11 cellular contexts compared by ENCODE assay signal in the genomic region with DNA sequence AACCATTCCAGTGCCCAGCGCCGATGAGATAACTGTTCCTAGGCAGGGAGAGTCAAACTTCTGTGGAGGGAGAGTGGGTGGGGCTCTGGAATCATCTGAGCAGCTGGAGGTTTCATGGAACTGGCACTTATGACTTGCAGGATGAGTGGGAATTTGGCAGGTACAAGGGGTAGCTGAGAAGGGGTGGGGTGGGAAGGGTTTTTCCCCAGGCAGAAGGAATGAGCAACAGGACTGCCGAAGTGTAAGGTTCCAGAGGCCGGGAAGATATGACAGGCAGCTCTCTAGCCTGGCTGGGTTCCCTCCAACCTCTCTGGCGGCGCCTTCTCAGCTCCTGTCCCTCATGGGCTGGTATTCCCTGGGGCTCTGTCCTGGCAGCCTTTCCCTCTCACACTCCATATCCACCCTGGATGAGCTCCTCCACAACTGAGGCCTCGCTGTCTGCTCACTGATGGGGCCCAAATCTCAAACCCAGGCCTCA. TPM values are rescaled to one million over a fixed set of nuclear protein-coding genes. Genes with fewer than 3 reads are reported as not detected.
DNase-seq lines count a peak whose midpoint lies in the region; ATAC-seq and TF ChIP-seq lines count a peak whose summit lies in the region.
"Had no signal": no experiment of that assay in that cellular context is flagged by ENCODE, and none has a peak within 500 bp of the region (broad histone marks: within the 10 kb centered on the region; RNA-seq: fewer than 3 reads in every experiment).

No MANE protein-coding gene starts in this region.

- H3K4me1 Mint-ChIP-seq in activated naive CD4-positive, alpha-beta T cell treated with anti-CD3 and anti-CD28 coated beads, Interleukin-2, amount 50 U/mL, for 24 hours: peaks cover 68% of the 10 kb centered on the region
- H3K4me1 Mint-ChIP-seq in activated T-helper 2 cell treated with anti-CD3 and anti-CD28 coated beads, Interferon-gamma antibody, Interleukin-2, Interleukin-4, amounts not matched to agents 10 μg/mL and 5 μg/mL and 100 μg/mL, durations not matched to agents 14 hours and 24 hours and 36 hours (ENCODE audit: low read depth): peaks cover 62% of the 10 kb centered on the region

- H3K36me3 Mint-ChIP-seq in activated naive CD4-positive, alpha-beta T cell treated with anti-CD3 and anti-CD28 coated beads, Interleukin-2, amount 50 U/mL, for 24 hours: peaks cover 9% of the 10 kb centered on the region
- H3K36me3 Mint-ChIP-seq in activated T-helper 2 cell treated with anti-CD3 and anti-CD28 coated beads, Interferon-gamma antibody, Interleukin-2, Interleukin-4, amounts not matched to agents 10 μg/mL and 5 μg/mL and 100 μg/mL, durations not matched to agents 14 hours and 24 hours and 36 hours (ENCODE audit: low read depth): peaks cover 25% of the 10 kb centered on the region

- TF ChIP-seq CTCF in upper lobe of left lung (IDR thresholded peaks at IDR 0.05): no peak

- H3K27me3 Mint-ChIP-seq in activated naive CD4-positive, alpha-beta T cell treated with anti-CD3 and anti-CD28 coated beads, Interleukin-2, amount 50 U/mL, for 24 hours: no peaks in the 10 kb centered on the region
- H3K27me3 Mint-ChIP-seq in activated T-helper 2 cell treated with anti-CD3 and anti-CD28 coated beads, Interferon-gamma antibody, Interleukin-2, Interleukin-4, amounts not matched to agents 10 μg/mL and 5 μg/mL and 100 μg/mL, durations not matched to agents 14 hours and 24 hours and 36 hours (ENCODE audit: low read depth): no peaks in the 10 kb centered on the region
- H3K27me3 Mint-ChIP-seq: stimulated activated naive CD8-positive, alpha-beta T cell treated with anti-CD3 and anti-CD28 coated beads, Interleukin-15, Interleukin-2, amounts not matched to agents 100 ng/mL and 50 ng/mL, for 24 hours had no signal

- peak overlapping the region; percentile 75; the same call in 1 of the 2 replicates for H3K4me3 ChIP-seq in iPS-20b (ENCODE audit: low read length)
- H3K4me3 ChIP-seq in upper lobe of left lung: peak overlapping the region in 1 of 4 donors; percentile 44
- no peak overlapping the region for H3K4me3 ChIP-seq in H7 (ENCODE audit: insufficient read depth, low read depth, low read length)

- no peaks in the 10 kb centered on the region for H3K9me3 Mint-ChIP-seq in activated naive CD4-positive, alpha-beta T cell treated with anti-CD3 and anti-CD28 coated beads, Interleukin-2, amount 50 U/mL, for 24 hours
- no peaks in the 10 kb centered on the region for H3K9me3 Mint-ChIP-seq in activated T-helper 2 cell treated with anti-CD3 and anti-CD28 coated beads, Interferon-gamma antibody, Interleukin-2, Interleukin-4, amounts not matched to agents 10 μg/mL and 5 μg/mL and 100 μg/mL, durations not matched to agents 14 hours and 24 hours and 36 hours
- H3K9me3 Mint-ChIP-seq: stimulated activated naive CD8-positive, alpha-beta T cell treated with anti-CD3 and anti-CD28 coated beads, Interleukin-15, Interleukin-2, amounts not matched to agents 100 ng/mL and 50 ng/mL, for 24 hours had no signal

- H3K9me3 ChIP-seq in iPS-20b (ENCODE audit: insufficient read depth, low read depth, low read length) (no peaks in the 10 kb centered on the region), upper lobe of left lung (no peaks in the 10 kb centered on the region)

- no peak for TF ChIP-seq POLR2A in upper lobe of left lung (IDR thresholded peaks at IDR 0.05)

- ATAC-seq in upper lobe of left lung (ENCODE audit: low FRiP score in 2 of 2) (peak in 1 of 2 donors; percentile 58), GM18519 (IDR thresholded peaks at IDR 0.05; ENCODE audit: low FRiP score, unreplicated experiment) (no peak)

- H3K4me3 Mint-ChIP-seq in activated naive CD4-positive, alpha-beta T cell treated with anti-CD3 and anti-CD28 coated beads, Interleukin-2, amount 50 U/mL, for 24 hours: peak overlapping the region; percentile 37
- peak overlapping the region; percentile 30 for H3K4me3 Mint-ChIP-seq in activated T-helper 2 cell treated with anti-CD3 and anti-CD28 coated beads, Interferon-gamma antibody, Interleukin-2, Interleukin-4, amounts not matched to agents 10 μg/mL and 5 μg/mL and 100 μg/mL, durations not matched to agents 14 hours and 24 hours and 36 hours (ENCODE audit: low read depth)

- H3K27ac ChIP-seq in iPS-20b (ENCODE audit: low read length): no peak overlapping the region
- peak overlapping the region; percentile 90 to 96 (median 93) for H3K27ac ChIP-seq in upper lobe of left lung
- H3K27ac ChIP-seq: parathyroid adenoma had no signal

- WGBS in upper lobe of left lung, 2 donors: 59 to 66% methylated on average over 7 of the region's 7 CpGs

- H3K36me3 ChIP-seq in iPS-20b (ENCODE audit: insufficient read depth, low read depth, low read length) (peaks cover 7% of the 10 kb centered on the region; the same call in 1 of the 2 replicates), upper lobe of left lung (no peaks in the 10 kb centered on the region), H7 (replicated peaks; ENCODE audit: control insufficient read depth, insufficient read depth, low read length) (no peaks in the 10 kb centered on the region)

- peaks cover 26% of the 10 kb centered on the region for H3K4me1 ChIP-seq in iPS-20b (ENCODE audit: insufficient read depth, low read length)
- peaks cover 64 to 74% (median 66%) of the 10 kb centered on the region in 4 donors for H3K4me1 ChIP-seq in upper lobe of left lung

- no peak for DNase-seq in activated naive CD4-positive, alpha-beta T cell (lab: John Stamatoyannopoulos, UW)
- no peak for DNase-seq in activated T-helper 2 cell treated with anti-CD3 and anti-CD28 coated beads, Interferon-gamma antibody, Interleukin-2, Interleukin-4, amounts not matched to agents 10 μg/mL and 5 μg/mL and 100 μg/mL, durations not matched to agents 14 hours and 24 hours and 36 hours (ENCODE audit: low spot score)
- peak in 1 of 2 donors; percentile 56 for DNase-seq in upper lobe of left lung
- DNase-seq in H7: no peak
- DNase-seq in activated CD4-positive, CD25-positive, alpha-beta regulatory T cell treated with anti-CD3 and anti-CD28 coated beads, Interleukin-2, amount 50 U/mL, for 72 hours: no peak
- DNase-seq: SHP77 treated with DMSO at 0.1 percent for 48 hours had no signal

- H3K27me3 ChIP-seq in iPS-20b (ENCODE audit: insufficient read depth, low read length) (peaks cover 78% of the 10 kb centered on the region), upper lobe of left lung (no peaks in the 10 kb centered on the region), H7 (ENCODE audit: control insufficient read depth, insufficient read depth, low read length) (peaks cover 40% of the 10 kb centered on the region)

- intact Hi-C loops in activated T-helper 2 cell treated with anti-CD3 and anti-CD28 coated beads, Interferon-gamma antibody, Interleukin-2, Interleukin-4, amounts not matched to agents 10 μg/mL and 5 μg/mL and 100 μg/mL, durations not matched to agents 14 hours and 24 hours and 36 hours (cut with micrococcal nuclease): loop anchor here (1.0 to 10.0 kb wide), 2 partner anchors 19 to 223 kb away; no protein-coding TSS in a partner anchor

- H3K27ac Mint-ChIP-seq in activated naive CD4-positive, alpha-beta T cell treated with anti-CD3 and anti-CD28 coated beads, Interleukin-2, amount 50 U/mL, for 24 hours: peak overlapping the region; percentile 18
- no peak overlapping the region for H3K27ac Mint-ChIP-seq in activated T-helper 2 cell treated with anti-CD3 and anti-CD28 coated beads, Interferon-gamma antibody, Interleukin-2, Interleukin-4, amounts not matched to agents 10 μg/mL and 5 μg/mL and 100 μg/mL, durations not matched to agents 14 hours and 24 hours and 36 hours
- H3K27ac Mint-ChIP-seq: stimulated activated naive CD8-positive, alpha-beta T cell treated with anti-CD3 and anti-CD28 coated beads, Interleukin-15, Interleukin-2, amounts not matched to agents 100 ng/mL and 50 ng/mL, for 24 hours had no signal

- no peak for TF ChIP-seq EP300 in upper lobe of left lung (IDR thresholded peaks at IDR 0.05)

- H3K9ac ChIP-seq in iPS-20b (ENCODE audit: low read depth, low read length): no peak overlapping the region
- H3K9ac ChIP-seq: parathyroid adenoma had no signal

RNA-seq across cellular contexts. Expression of a gene that starts 2.5 kb away (rescaled TPM):
- total RNA-seq in activated T-helper 2 cell treated with anti-CD3 and anti-CD28 coated beads, Interferon-gamma antibody, Interleukin-2, Interleukin-4, amounts not matched to agents 10 μg/mL and 5 μg/mL and 100 μg/mL, durations not matched to agents 14 hours and 24 hours and 36 hours: 23.5 and 23.6 TPM in 2 replicates
- total RNA-seq in upper lobe of left lung: 10 to 100 TPM; 17.3 to 53.4 (median 23.6) TPM
- total RNA-seq in H7 (2014; rRNA removed; shearing (Covaris generic)): 7.2 and 7.3 TPM in 2 replicates

RNA-seq across cellular contexts. Expression of a gene that starts 55.5 kb away (rescaled TPM):
- total RNA-seq in activated T-helper 2 cell treated with anti-CD3 and anti-CD28 coated beads, Interferon-gamma antibody, Interleukin-2, Interleukin-4, amounts not matched to agents 10 μg/mL and 5 μg/mL and 100 μg/mL, durations not matched to agents 14 hours and 24 hours and 36 hours: 86.8 and 90.9 TPM in 2 replicates
- 10 to 100 TPM; 25.1 to 38.5 (median 34.9) TPM for total RNA-seq in upper lobe of left lung
- total RNA-seq in H7 (2014; rRNA removed; shearing (Covaris generic)): 80.7 and 82.9 TPM in 2 replicates
